8 cellular contexts compared by ENCODE assay signal in genomic region chr4:14178421-14178820, GRCh38.
DNase-seq lines count a peak whose midpoint lies in the region; ATAC-seq and TF ChIP-seq lines count a peak whose summit lies in the region.

No MANE protein-coding gene starts in this region.

- WGBS in ovary, 3 donors: 0 to 7% (median 6%) methylated on average over 1 of the region's 1 CpG

- H3K27me3 ChIP-seq in upper lobe of right lung: no peaks in the 10 kb centered on the region
- H3K27me3 ChIP-seq in ovary: no peaks in the 10 kb centered on the region

- TF ChIP-seq CTCF in choroid plexus epithelial cell (conservative IDR thresholded peaks at IDR 0.05; ENCODE audit: low read depth, low read length) (no peak), upper lobe of right lung (IDR thresholded peaks at IDR 0.05) (no peak), ovary (IDR thresholded peaks at IDR 0.05) (no peak)

- no peaks in the 10 kb centered on the region for H3K36me3 ChIP-seq in upper lobe of right lung
- H3K36me3 ChIP-seq in ovary: no peaks in the 10 kb centered on the region

- ATAC-seq in GM21526 (IDR thresholded peaks at IDR 0.05; ENCODE audit: low FRiP score, unreplicated experiment) (peak; percentile 71), upper lobe of right lung (peak; percentile 39)

- no peak for TF ChIP-seq POLR2A in ovary (IDR thresholded peaks at IDR 0.05)

- intact Hi-C loops in upper lobe of right lung (cut with DNase I): no loop called here
- intact Hi-C loops in ovary (cut with DNase I): no loop called here

- no peak for TF ChIP-seq EP300 in ovary (IDR thresholded peaks at IDR 0.05)

- no peak overlapping the region for H3K4me3 ChIP-seq in choroid plexus epithelial cell (ENCODE audit: low read depth, low read length)
- H3K4me3 ChIP-seq in upper lobe of right lung: no peak overlapping the region
- H3K4me3 ChIP-seq in ovary: no peak overlapping the region

- no peaks in the 10 kb centered on the region for H3K9me3 ChIP-seq in upper lobe of right lung
- H3K9me3 ChIP-seq in ovary: no peaks in the 10 kb centered on the region

- H3K4me1 ChIP-seq in upper lobe of right lung (peaks cover 12% of the 10 kb centered on the region), ovary (ENCODE audit: insufficient read depth) (no peaks in the 10 kb centered on the region)

- H3K27ac ChIP-seq in upper lobe of right lung (no peak overlapping the region), ovary (no peak overlapping the region)

- DNase-seq in EL: peak; percentile 63
- peak; percentile 52 for DNase-seq in HPDE6-E6E7 (ENCODE audit: extremely low spot score)
- DNase-seq in choroid plexus epithelial cell (ENCODE audit: low read depth): peak; percentile 66
- no peak for DNase-seq in upper lobe of right lung
- no peak for DNase-seq in ovary
- DNase-seq in NCI-H524 treated with DMSO at 0.1 percent for 48 hours (lab: John Stamatoyannopoulos, UW): no peak
- no peak for DNase-seq in DMS 273 (lab: John Stamatoyannopoulos, UW; ENCODE audit: unreplicated experiment)

Comparison
In these comparisons a context has a peak if more than half of its experiments do, and no peak if none do; other contexts are left out.
1. DNase-seq: peak in EL (single experiment), HPDE6-E6E7 (single experiment) and choroid plexus epithelial cell (single experiment); none in upper lobe of right lung (single experiment), ovary (0 of 5), NCI-H524 treated with DMSO at 0.1 percent for 48 hours (single experiment) and DMS 273 (single experiment).